Comparison of ENCODE assay signal across 9 cellular contexts in genomic region chr3:27713066-27713400, GRCh38. TPM values are rescaled to one million over a fixed set of nuclear protein-coding genes. Genes with fewer than 3 reads are reported as not detected.
DNase-seq lines count a peak whose midpoint lies in the region; ATAC-seq and TF ChIP-seq lines count a peak whose summit lies in the region.
"Had no signal": no experiment of that assay in that cellular context is flagged by ENCODE, and none has a peak within 500 bp of the region (broad histone marks: within the 10 kb centered on the region; RNA-seq: fewer than 3 reads in every experiment).

No MANE protein-coding gene starts in this region.

- no peak overlapping the region for H2BK15ac ChIP-seq in mesendoderm (replicated peaks; ENCODE audit: low read depth)

- POLR2A ChIA-PET in activated CD4-positive, alpha-beta T cell treated with anti-CD3 and anti-CD28 coated beads, Interleukin-2, amount 10 ng/mL, durations not matched to agents 7 days and 5 days (lab: Charles Lee) = no interaction called here

- H3K4me2 ChIP-seq in mesendoderm (ENCODE audit: low read length) = peak overlapping the region; percentile 65

- H3K4me3 Mint-ChIP-seq in activated CD4-positive, alpha-beta T cell treated with anti-CD3 and anti-CD28 coated beads, Interleukin-2, amount 10 ng/mL, durations not matched to agents 7 days and 5 days = peak overlapping the region; percentile 84
- peak overlapping the region; percentile 96 for H3K4me3 Mint-ChIP-seq in type B pancreatic cell

- H3K36me3 ChIP-seq in mesendoderm (ENCODE audit: control insufficient read depth, insufficient read depth, low read length) = peaks cover 7% of the 10 kb centered on the region

- H3K18ac ChIP-seq in mesendoderm (ENCODE audit: low read length) = peak overlapping the region; percentile 97

- peak overlapping the region; percentile 73 for H3K9ac ChIP-seq in mesendoderm (ENCODE audit: low read length)

- H3K27ac ChIP-seq in mesendoderm (ENCODE audit: low read depth, low read length) = peak overlapping the region; percentile 99

- no peak overlapping the region for H3K27ac Mint-ChIP-seq in activated CD4-positive, alpha-beta T cell treated with anti-CD3 and anti-CD28 coated beads, Interleukin-2, amount 10 ng/mL, durations not matched to agents 7 days and 5 days
- no peak overlapping the region for H3K27ac Mint-ChIP-seq in type B pancreatic cell

- H3K9me3 Mint-ChIP-seq in activated CD4-positive, alpha-beta T cell treated with anti-CD3 and anti-CD28 coated beads, Interleukin-2, amount 10 ng/mL, durations not matched to agents 7 days and 5 days = no peaks in the 10 kb centered on the region
- H3K9me3 Mint-ChIP-seq in type B pancreatic cell = no peaks in the 10 kb centered on the region

- H3K4me3 ChIP-seq in choroid plexus epithelial cell (ENCODE audit: low read depth, low read length) (peak overlapping the region; percentile 62), mesendoderm (ENCODE audit: low read length) (peak overlapping the region; percentile 53)

- CTCF ChIA-PET in activated CD4-positive, alpha-beta T cell treated with anti-CD3 and anti-CD28 coated beads, Interleukin-2, amount 10 ng/mL, durations not matched to agents 7 days and 5 days (lab: Charles Lee) = interaction anchor here (0.6 to 3.3 kb wide), 10 partner anchors 8 to 636 kb away, joined by 3 to 36 read pairs (median 11); partner anchors contain the start of genes AZI2, EOMES and ZCWPW2

- no peaks in the 10 kb centered on the region for H3K79me1 ChIP-seq in mesendoderm (ENCODE audit: low read length)

- WGBS in mesendoderm (ENCODE audit: extremely low coverage, insufficient coverage, low lambda C conversion rate) = no CpG with 5 or more reads among the region's 17 CpGs

- no peak for DNase-seq in activated CD4-positive, alpha-beta T cell treated with anti-CD3 and anti-CD28 coated beads, Interleukin-2, amount 10 ng/mL, durations not matched to agents 7 days and 5 days
- no peak for DNase-seq in activated CD4-positive, alpha-beta T cell treated with anti-CD3 and anti-CD28 coated beads for 1 hour
- DNase-seq in choroid plexus epithelial cell (ENCODE audit: low read depth) (no peak), mesendoderm (no peak), type B pancreatic cell (ENCODE audit: extremely low spot score, unreplicated experiment) (no peak), KG1 (lab: John Stamatoyannopoulos, UW) (no peak)
- DNase-seq: amniotic stem cell had no signal

- ATAC-seq in GM21619 (IDR thresholded peaks at IDR 0.05; ENCODE audit: unreplicated experiment) (no peak), HG03175 (IDR thresholded peaks at IDR 0.05; ENCODE audit: unreplicated experiment) (no peak)

- peaks cover 5% of the 10 kb centered on the region for H3K36me3 Mint-ChIP-seq in activated CD4-positive, alpha-beta T cell treated with anti-CD3 and anti-CD28 coated beads, Interleukin-2, amount 10 ng/mL, durations not matched to agents 7 days and 5 days (ENCODE audit: low read depth)
- H3K36me3 Mint-ChIP-seq in type B pancreatic cell = no peaks in the 10 kb centered on the region

- no peak overlapping the region for H3K23ac ChIP-seq in mesendoderm (ENCODE audit: low read length)

- no peak overlapping the region for H2AK5ac ChIP-seq in mesendoderm (ENCODE audit: low read length)

- peak overlapping the region; percentile 96 for H3K56ac ChIP-seq in mesendoderm (ENCODE audit: low read length)

- H3K79me2 ChIP-seq in mesendoderm (ENCODE audit: control insufficient read depth, insufficient read depth, low read length) = peaks cover 11% of the 10 kb centered on the region

- H3K4me1 ChIP-seq in mesendoderm (ENCODE audit: control insufficient read depth, low read depth, low read length) = peaks cover 5% of the 10 kb centered on the region

- peak overlapping the region; percentile 93 for H2BK120ac ChIP-seq in mesendoderm (ENCODE audit: low read depth, low read length)

- H3K4me1 Mint-ChIP-seq in activated CD4-positive, alpha-beta T cell treated with anti-CD3 and anti-CD28 coated beads, Interleukin-2, amount 10 ng/mL, durations not matched to agents 7 days and 5 days = peaks cover 29% of the 10 kb centered on the region
- H3K4me1 Mint-ChIP-seq in type B pancreatic cell (ENCODE audit: unreplicated experiment) = peaks cover 26% of the 10 kb centered on the region

- peak overlapping the region; percentile 60 for H4K8ac ChIP-seq in mesendoderm (ENCODE audit: low read depth, low read length)

- H2BK5ac ChIP-seq in mesendoderm (ENCODE audit: low read length) = peak overlapping the region; percentile 89

- H3K27me3 ChIP-seq in mesendoderm (ENCODE audit: insufficient read depth, low read length, poor library complexity) = no peaks in the 10 kb centered on the region

- peaks cover 76% of the 10 kb centered on the region for H3K27me3 Mint-ChIP-seq in activated CD4-positive, alpha-beta T cell treated with anti-CD3 and anti-CD28 coated beads, Interleukin-2, amount 10 ng/mL, durations not matched to agents 7 days and 5 days
- H3K27me3 Mint-ChIP-seq in type B pancreatic cell = peaks cover 89% of the 10 kb centered on the region

- H4K5ac ChIP-seq in mesendoderm (ENCODE audit: low read length) = no peak overlapping the region

- TF ChIP-seq CTCF in choroid plexus epithelial cell (conservative IDR thresholded peaks at IDR 0.05; ENCODE audit: low read depth, low read length) (no peak), type B pancreatic cell (conservative IDR thresholded peaks at IDR 0.05) (no peak)

- H3K4ac ChIP-seq in mesendoderm (ENCODE audit: low read depth, low read length) = peak overlapping the region; percentile 91

RNA-seq across cellular contexts. Expression of gene EOMES, which starts 9.1 kb away (rescaled TPM):
- under 1 TPM; 0.50 to 0.52 TPM for total RNA-seq in activated CD4-positive, alpha-beta T cell treated with anti-CD3 and anti-CD28 coated beads, Interleukin-2, amount 10 ng/mL, durations not matched to agents 7 days and 5 days
- 314 TPM for polyA plus RNA-seq in mesendoderm (2013, experiment 1 of 2)
- polyA plus RNA-seq in mesendoderm (2013, experiment 2 of 2) = 293 TPM
- not detected in 2 replicates for total RNA-seq in type B pancreatic cell (ENCODE audit: low replicate concordance)
